8 cellular contexts compared by ENCODE assay signal in genomic region chr13:110705826-110706569, GRCh38. TPM values are rescaled to one million over a fixed set of nuclear protein-coding genes. Genes with fewer than 3 reads are reported as not detected.
A peak's percentile ranks its signal among the peaks of the same experiment; 100 is the strongest.
DNase-seq lines count a peak whose midpoint lies in the region; ATAC-seq, FAIRE-seq and TF ChIP-seq lines count a peak whose summit lies in the region.

Gene CARS2, minus strand, starts transcription at chr13:110706116. Its CDS starts 23 bp downstream, at chr13:110706093.

- no peaks in the 10 kb centered on the region for H3K9me3 Mint-ChIP-seq in activated naive CD8-positive, alpha-beta T cell treated with anti-CD3 and anti-CD28 coated beads, Interleukin-2, amount 10 ng/mL, durations not matched to agents 7 days and 5 days

- DNase-seq in NCI-H1417 treated with DMSO at 0.1 percent for 48 hours (lab: John Stamatoyannopoulos, UW) (peak; percentile 97), SW 1271 (lab: John Stamatoyannopoulos, UW) (peak; percentile 40 to 69), head of caudate nucleus (peak; percentile 78 to 96 (median 92)), pancreas (peak; percentile 95 to 99 (median 98)), thyroid gland (peak; percentile 96 to 97)
- DNase-seq in activated naive CD8-positive, alpha-beta T cell treated with anti-CD3 and anti-CD28 coated beads, Interleukin-2, amount 10 ng/mL, durations not matched to agents 7 days and 5 days: peak; percentile 88

- H3K9me3 ChIP-seq in pancreas (no peaks in the 10 kb centered on the region), thyroid gland (no peaks in the 10 kb centered on the region)

- H3K27ac Mint-ChIP-seq in activated naive CD8-positive, alpha-beta T cell treated with anti-CD3 and anti-CD28 coated beads, Interleukin-2, amount 10 ng/mL, durations not matched to agents 7 days and 5 days: peak within 1 kb of the TSS; percentile 88

- POLR2A ChIA-PET in activated naive CD8-positive, alpha-beta T cell treated with anti-CD3 and anti-CD28 coated beads, Interleukin-2, amount 10 ng/mL, durations not matched to agents 7 days and 5 days (lab: Charles Lee): interaction anchor here (2.9 kb wide), 1 partner anchor 9 kb away, joined by 26 read pairs; no protein-coding TSS in a partner anchor

- H3K36me3 ChIP-seq in pancreas (no peaks in the 10 kb centered on the region), thyroid gland (peaks cover under 1 to 6% of the 10 kb centered on the region in 2 donors)

- H3K4me3 Mint-ChIP-seq in activated naive CD8-positive, alpha-beta T cell treated with anti-CD3 and anti-CD28 coated beads, Interleukin-2, amount 10 ng/mL, durations not matched to agents 7 days and 5 days: peak within 1 kb of the TSS; percentile 96

- H3K27me3 ChIP-seq in pancreas: no peaks in the 10 kb centered on the region
- H3K27me3 ChIP-seq in thyroid gland: no peaks in the 10 kb centered on the region

- H3K27ac ChIP-seq in pancreas (peak within 1 kb of the TSS; percentile 39 to 76 (median 68)), thyroid gland (peak within 1 kb of the TSS in 2 of 3 donors; percentile 46 to 57)

- H3K4me3 ChIP-seq in GM12875 (ENCODE audit: low read depth, low read length) (peak within 1 kb of the TSS; percentile 79), pancreas (peak within 1 kb of the TSS; percentile 46 to 88 (median 76)), thyroid gland (replicated peaks in 1 of 3) (peak within 1 kb of the TSS; percentile 45 to 67 (median 64))

- H3K4me1 Mint-ChIP-seq in activated naive CD8-positive, alpha-beta T cell treated with anti-CD3 and anti-CD28 coated beads, Interleukin-2, amount 10 ng/mL, durations not matched to agents 7 days and 5 days: peaks cover 28% of the 10 kb centered on the region

- H3K27me3 Mint-ChIP-seq in activated naive CD8-positive, alpha-beta T cell treated with anti-CD3 and anti-CD28 coated beads, Interleukin-2, amount 10 ng/mL, durations not matched to agents 7 days and 5 days: no peaks in the 10 kb centered on the region

- peak in 1 of 2 donors; percentile 88 for TF ChIP-seq POLR2A in thyroid gland (IDR thresholded peaks at IDR 0.05)

- intact Hi-C loops in head of caudate nucleus (cut with DNase I): no loop called here
- intact Hi-C loops in pancreas (cut with DNase I): no loop called here
- intact Hi-C loops in thyroid gland (cut with DNase I): loop anchor here (10.0 kb wide), 1 partner anchor 61 kb away; no protein-coding TSS in a partner anchor

- TF ChIP-seq CTCF in GM12875 (IDR thresholded peaks at IDR 0.05; ENCODE audit: borderline replicate concordance, insufficient read depth, low read depth, low read length) (0 out of 2 replicates have a peak, but pooled peaks have one; percentile 13), pancreas (IDR thresholded peaks at IDR 0.05) (no peak), thyroid gland (IDR thresholded peaks at IDR 0.05) (peak in 2 of 6 experiments; percentile 16 to 30)

- ATAC-seq in HG02763 (IDR thresholded peaks at IDR 0.05; ENCODE audit: unreplicated experiment) (peak; percentile 96), pancreas (peak; percentile 98 to 99 (median 98))
- ATAC-seq in activated naive CD8-positive, alpha-beta T cell treated with anti-CD3 and anti-CD28 coated beads, Interleukin-2, amount 10 ng/mL, durations not matched to agents 7 days and 5 days (ENCODE audit: low read depth): peak; percentile 94

- 0 to 1% methylated on average over 45 to 80 of the region's 80 CpGs for WGBS in pancreas, 2 donors
- WGBS in thyroid gland, 2 donors: 0% methylated on average over 10 to 35 of the region's 80 CpGs

- no peak for FAIRE-seq in pancreas (lab: Jason Lieb, UNC)

- peaks cover 12% of the 10 kb centered on the region for H3K36me3 Mint-ChIP-seq in activated naive CD8-positive, alpha-beta T cell treated with anti-CD3 and anti-CD28 coated beads, Interleukin-2, amount 10 ng/mL, durations not matched to agents 7 days and 5 days

- H3K4me1 ChIP-seq in pancreas: peaks cover 0 to 9% (median 0%) of the 10 kb centered on the region in 3 donors
- peaks cover 14 to 21% of the 10 kb centered on the region in 2 donors for H3K4me1 ChIP-seq in thyroid gland

RNA-seq across cellular contexts. Expression of gene CARS2, which starts in this region (rescaled TPM):
- total RNA-seq in activated naive CD8-positive, alpha-beta T cell treated with anti-CD3 and anti-CD28 coated beads, Interleukin-2, amount 10 ng/mL, durations not matched to agents 7 days and 5 days: 10 to 100 TPM; 78.9 to 84.8 TPM
- total RNA-seq in pancreas (10 to 100 TPM; 18.2 to 38.8 (median 22.6) TPM), thyroid gland (10 to 100 TPM; 49.0 to 78.1 (median 68.4) TPM)
- 10 to 100 TPM; 92.3 to 98.7 TPM for polyA plus RNA-seq in pancreas

Comparison
In these comparisons a context has a peak if more than half of its experiments do, and no peak if none do; other contexts are left out.
1. Peak in every context shown above with its lines: DNase-seq, ATAC-seq, H3K4me3 ChIP-seq and H3K27ac ChIP-seq.